Comparison of ENCODE assay signal across 10 cellular contexts in the genomic region with DNA sequence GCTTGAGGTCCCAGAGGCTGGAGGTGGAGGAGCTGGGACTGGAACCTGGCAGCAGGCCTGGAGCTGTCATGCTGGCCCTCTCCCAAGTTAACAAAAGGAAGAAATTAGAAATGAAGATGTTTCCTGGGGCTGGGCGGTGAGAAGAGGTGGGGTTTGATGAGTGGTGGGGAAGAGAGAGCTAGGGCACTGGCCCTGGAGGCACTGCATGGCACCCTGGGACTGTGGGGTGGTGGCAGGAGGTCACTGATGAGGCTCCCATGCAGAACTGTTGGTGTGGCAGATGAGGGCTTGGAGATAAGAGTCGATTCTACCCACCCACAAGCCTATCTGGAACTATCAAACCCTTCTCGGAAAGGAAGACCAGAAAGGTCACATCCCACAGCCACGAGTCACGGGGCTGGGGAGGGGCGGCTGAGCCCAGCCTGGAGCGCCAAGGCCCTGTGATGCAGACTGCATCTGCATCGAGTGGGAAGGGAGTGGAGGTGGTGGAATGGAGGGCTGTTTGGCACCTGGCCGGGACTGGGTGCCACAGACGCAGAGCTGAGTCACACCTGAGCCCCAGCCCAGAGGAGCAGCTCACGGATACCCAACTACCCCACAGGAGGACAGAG. TPM values are rescaled to one million over a fixed set of nuclear protein-coding genes. Genes with fewer than 3 reads are reported as not detected.
DNase-seq lines count a peak whose midpoint lies in the region; ATAC-seq and FAIRE-seq lines count a peak whose summit lies in the region.
"Had no signal": no experiment of that assay in that cellular context is flagged by ENCODE, and none has a peak within 500 bp of the region (broad histone marks: within the 10 kb centered on the region; RNA-seq: fewer than 3 reads in every experiment).

No MANE protein-coding gene starts in this region.

- peaks cover 9% of the 10 kb centered on the region for H3K4me1 ChIP-seq in CD8-positive, alpha-beta memory T cell (ENCODE audit: insufficient read depth, low read length)

- peak; percentile 48 to 60 for ATAC-seq in activated T-cell treated with anti-CD3 and anti-CD28 coated beads, Interleukin-2, amount 50 U/mL, for 72 hours (replicated peaks in 1 of 2)
- peak; percentile 36 for ATAC-seq in left colon
- ATAC-seq in GM18868 (IDR thresholded peaks at IDR 0.05; ENCODE audit: unreplicated experiment): no peak

- H3K27ac Mint-ChIP-seq in activated T-cell treated with anti-CD3 and anti-CD28 coated beads, Interleukin-2, amount 50 U/mL, for 72 hours: peak overlapping the region; percentile 84
- peak overlapping the region in 3 of 8 donors; percentile 19 to 93 (median 23) for H3K27ac Mint-ChIP-seq in CD8-positive, alpha-beta memory T cell

- no peaks in the 10 kb centered on the region for H3K9me3 Mint-ChIP-seq in activated T-cell treated with anti-CD3 and anti-CD28 coated beads, Interleukin-2, amount 50 U/mL, for 72 hours
- no peaks in the 10 kb centered on the region for H3K9me3 Mint-ChIP-seq in CD8-positive, alpha-beta memory T cell
- H3K9me3 Mint-ChIP-seq: neural crest cell had no signal

- H3K36me3 Mint-ChIP-seq in activated T-cell treated with anti-CD3 and anti-CD28 coated beads, Interleukin-2, amount 50 U/mL, for 72 hours (ENCODE audit: insufficient read depth in 2 of 2): peaks cover 2 to 3% of the 10 kb centered on the region in 2 donors
- H3K36me3 Mint-ChIP-seq in CD8-positive, alpha-beta memory T cell: peaks cover 0 to 35% (median 0%) of the 10 kb centered on the region in 3 donors

- no peaks in the 10 kb centered on the region for H3K9me3 ChIP-seq in CD8-positive, alpha-beta memory T cell (ENCODE audit: low read length)

- H3K4me3 ChIP-seq in CD8-positive, alpha-beta memory T cell (ENCODE audit: low read length): no peak overlapping the region

- H3K27ac ChIP-seq in CD8-positive, alpha-beta memory T cell (ENCODE audit: low read depth, low read length): no peak overlapping the region

- FAIRE-seq in GM19239 (lab: Jason Lieb, UNC): no peak
- FAIRE-seq: TTC549 had no signal

- H3K27me3 Mint-ChIP-seq in activated T-cell treated with anti-CD3 and anti-CD28 coated beads, Interleukin-2, amount 50 U/mL, for 72 hours (ENCODE audit: low read depth): no peaks in the 10 kb centered on the region
- H3K27me3 Mint-ChIP-seq in CD8-positive, alpha-beta memory T cell: no peaks in the 10 kb centered on the region

- no peaks in the 10 kb centered on the region for H3K36me3 ChIP-seq in CD8-positive, alpha-beta memory T cell (ENCODE audit: insufficient read depth, low read length)

- H3K27me3 ChIP-seq in CD8-positive, alpha-beta memory T cell (ENCODE audit: insufficient read depth, low read length, poor library complexity, severe bottlenecking): no peaks in the 10 kb centered on the region

- CTCF ChIA-PET in CD8-positive, alpha-beta memory T cell (lab: Charles Lee): interaction anchor here (2.3 kb wide), 1 partner anchor 260 kb away, joined by 8 read pairs; no protein-coding TSS in a partner anchor

- DNase-seq in stimulated activated CD4-positive, alpha-beta T cell treated with anti-CD3 and anti-CD28 coated beads, Interleukin-15, amount 100 ng/mL, for 24 hours: peak; percentile 53
- no peak for DNase-seq in stimulated activated CD4-positive, alpha-beta T cell treated with anti-CD3 and anti-CD28 coated beads, Interleukin-4, amount 100 ng/mL, for 4 hours
- peak; percentile 40 to 42 for DNase-seq in activated T-cell treated with anti-CD3 and anti-CD28 coated beads, Interleukin-2, amount 50 U/mL, for 72 hours
- DNase-seq in left colon (no peak), NAMALWA (ENCODE audit: low spot score) (no peak), GM19239 (ENCODE audit: insufficient read length, low spot score) (no peak)
- no peak for DNase-seq in CD8-positive, alpha-beta memory T cell

- peaks cover 43% of the 10 kb centered on the region for H3K4me1 Mint-ChIP-seq in activated T-cell treated with anti-CD3 and anti-CD28 coated beads, Interleukin-2, amount 50 U/mL, for 72 hours (ENCODE audit: low read depth)
- peaks cover 10 to 21% (median 17%) of the 10 kb centered on the region in 3 donors for H3K4me1 Mint-ChIP-seq in CD8-positive, alpha-beta memory T cell

- peak overlapping the region; percentile 46 to 48 for H3K4me3 Mint-ChIP-seq in activated T-cell treated with anti-CD3 and anti-CD28 coated beads, Interleukin-2, amount 50 U/mL, for 72 hours
- no peak overlapping the region for H3K4me3 Mint-ChIP-seq in CD8-positive, alpha-beta memory T cell
- H3K4me3 Mint-ChIP-seq: neural crest cell had no signal

- POLR2A ChIA-PET in CD8-positive, alpha-beta memory T cell (lab: Charles Lee): no interaction called here

- intact Hi-C loops in left colon (cut with DNase I, micrococcal nuclease): no loop called here

RNA-seq across cellular contexts. Expression of gene MRPL37, which starts 29.4 kb away (rescaled TPM):
- total RNA-seq in activated T-cell treated with anti-CD3 and anti-CD28 coated beads, Interleukin-2, amount 50 U/mL, for 72 hours: 100 to 1,000 TPM; 150 to 166 TPM
- 10 to 100 TPM; 59.6 to 78.0 TPM for total RNA-seq in left colon
- 100 to 1,000 TPM; 226 to 229 TPM for total RNA-seq in CD8-positive, alpha-beta memory T cell
- 58.8 TPM for polyA plus RNA-seq in CD8-positive, alpha-beta memory T cell

RNA-seq across cellular contexts. Expression of gene CYB5RL, which starts 29.6 kb away (rescaled TPM):
- 10 to 100 TPM in 1 of 2 donors, 1 to 10 TPM in 1; 8.4 to 14.0 TPM for total RNA-seq in activated T-cell treated with anti-CD3 and anti-CD28 coated beads, Interleukin-2, amount 50 U/mL, for 72 hours
- total RNA-seq in left colon: 1 to 10 TPM; 5.5 to 5.7 TPM
- 10 to 100 TPM; 11.8 to 13.9 TPM for total RNA-seq in CD8-positive, alpha-beta memory T cell
- 3.7 TPM for polyA plus RNA-seq in CD8-positive, alpha-beta memory T cell

Comparison
In these comparisons a context has a peak if more than half of its experiments do, and no peak if none do; other contexts are left out.
1. DNase-seq: peak in stimulated activated CD4-positive, alpha-beta T cell treated with anti-CD3 and anti-CD28 coated beads, Interleukin-15, amount 100 ng/mL, for 24 hours (single experiment) and activated T-cell treated with anti-CD3 and anti-CD28 coated beads, Interleukin-2, amount 50 U/mL, for 72 hours (2 of 2); none in stimulated activated CD4-positive, alpha-beta T cell treated with anti-CD3 and anti-CD28 coated beads, Interleukin-4, amount 100 ng/mL, for 4 hours (0 of 2), left colon (0 of 2), NAMALWA (single experiment), GM19239 (single experiment) and CD8-positive, alpha-beta memory T cell (0 of 5).
2. H3K4me3 Mint-ChIP-seq: peak in activated T-cell treated with anti-CD3 and anti-CD28 coated beads, Interleukin-2, amount 50 U/mL, for 72 hours (2 of 2); none in CD8-positive, alpha-beta memory T cell (0 of 7).